1 cellular context compared by ENCODE assay signal in genomic region chr3:14123308-14124222, GRCh38.
A peak's percentile ranks its signal among the peaks of the same experiment; 100 is the strongest.
TF ChIP-seq lines count a peak whose summit lies in the region.

No MANE protein-coding gene starts in this region.

TF ChIP-seq in GM12878, 131 proteins besides CTCF, POLR2A, EP300 and RAD21:
- TF ChIP-seq HCFC1 (IDR thresholded peaks at IDR 0.05; ENCODE audit: low read length) (no peak), SMAD5 (IDR thresholded peaks at IDR 0.05; ENCODE audit: low read depth) (0 out of 2 replicates have a peak, but pooled peaks have one; percentile 45)
